Comparison of ENCODE assay signal across 8 cellular contexts in the genomic region with DNA sequence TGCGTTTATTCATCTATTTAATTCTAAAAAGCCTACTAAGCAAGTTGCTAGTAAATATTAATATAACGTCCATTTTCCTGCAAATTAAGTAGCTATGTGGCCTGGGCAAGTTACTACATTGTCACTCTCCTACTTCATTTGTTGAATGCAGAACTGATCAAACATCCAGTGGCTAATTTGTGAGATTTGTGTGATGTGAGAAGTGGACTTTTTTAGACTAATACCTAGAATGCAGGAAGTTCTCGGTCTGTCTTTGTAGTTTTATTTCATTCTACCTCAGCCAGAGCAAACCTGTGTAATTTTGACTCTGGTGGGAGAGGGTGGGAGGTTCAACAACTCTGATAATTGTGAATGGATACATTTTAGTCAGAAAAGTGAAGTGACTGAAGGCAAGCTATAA. TPM values are rescaled to one million over a fixed set of nuclear protein-coding genes. Genes with fewer than 3 reads are reported as not detected.
DNase-seq lines count a peak whose midpoint lies in the region; ATAC-seq, FAIRE-seq and TF ChIP-seq lines count a peak whose summit lies in the region.

No MANE protein-coding gene starts in this region.

- H4K20me1 ChIP-seq in GM12878 (ENCODE audit: control insufficient read depth, insufficient read depth): no peaks in the 10 kb centered on the region

- H3K27me3 ChIP-seq in GM12878 (replicated peaks in 1 of 2; ENCODE audit: control insufficient read depth in 2 of 2, insufficient read depth in 2 of 2, low read length in 1 of 2): no peaks in the 10 kb centered on the region

- H3K4me1 ChIP-seq in GM12878 (ENCODE audit: control insufficient read depth, insufficient read depth, low read length) (no peaks in the 10 kb centered on the region; the same call in 1 of the 2 replicates), mucosa of descending colon (ENCODE audit: low read depth) (peaks cover 16% of the 10 kb centered on the region)

- intact Hi-C loops in GM12878 (cut with micrococcal nuclease; ENCODE audit: unreplicated experiment): loop anchor here (2.0 kb wide), 1 partner anchor 48 kb away; a partner anchor contains a TSS
- intact Hi-C loops in mucosa of descending colon (cut with DNase I, micrococcal nuclease): no loop called here
- intact Hi-C loops in sciatic nerve (cut with DNase I): no loop called here
- intact Hi-C loops in posterior vena cava (cut with DNase I): loop anchor here in 1 of 2 donors (10.0 kb wide), 1 partner anchor 1204 kb away; no protein-coding TSS in a partner anchor

- SMC1A ChIA-PET in GM12878 (lab: Charles Lee; ENCODE audit: uncharacterized antibody, unreplicated experiment): interaction anchor here (1.5 to 2.2 kb wide), 4 partner anchors 15 to 46 kb away, joined by 5 to 10 read pairs (median 10); no protein-coding TSS in a partner anchor

- 0% methylated on average over 3 of the region's 3 CpGs for WGBS in GM12878 (ENCODE audit: insufficient coverage, insufficient replicate concordance, low lambda C conversion rate, missing lambda C conversion rate)

- peaks cover 0 to 4% of the 10 kb centered on the region in 2 experiments; a peak in 1 of 4 replicates for H3K36me3 ChIP-seq in GM12878 (ENCODE audit: control insufficient read depth in 2 of 2, insufficient read depth in 2 of 2, low read length in 1 of 2)
- no peaks in the 10 kb centered on the region for H3K36me3 ChIP-seq in mucosa of descending colon (ENCODE audit: low read depth)

- no peak for TF ChIP-seq EP300 in GM12878 (IDR thresholded peaks at IDR 0.05; ENCODE audit: borderline replicate concordance in 1 of 2, control insufficient read depth in 1 of 2, low read depth in 2 of 2, low read length in 2 of 2)

- ATAC-seq in GM18499 (IDR thresholded peaks at IDR 0.05; ENCODE audit: insufficient read depth, unreplicated experiment) (peak; percentile 5), HG03135 (IDR thresholded peaks at IDR 0.05; ENCODE audit: unreplicated experiment) (peak; percentile 7), GM12878 (peak; percentile 27), mucosa of descending colon (no peak), sciatic nerve (no peak)

- CTCF ChIA-PET in GM12878 (lab: Yijun Ruan, JAX): interaction anchor here (1.1 to 3.1 kb wide), 3 partner anchors 10 to 31 kb away, joined by 3 to 8 read pairs (median 4); no protein-coding TSS in a partner anchor

- H3K9ac ChIP-seq in GM12878 (ENCODE audit: control insufficient read depth, insufficient read depth, low read length): peak overlapping the region; percentile 96

- RAD21 ChIA-PET in GM12878 (lab: Charles Lee; ENCODE audit: unreplicated experiment): no interaction called here

- peak overlapping the region; percentile 94 for H2AFZ ChIP-seq in GM12878 (ENCODE audit: control insufficient read depth, low read depth, low read length)

- peak overlapping the region; percentile 56 for H3K4me2 ChIP-seq in GM12878 (ENCODE audit: control insufficient read depth, insufficient read depth)

- H3K27ac ChIP-seq in GM12878 (ENCODE audit: control insufficient read depth, insufficient read depth): peak overlapping the region; percentile 94

- peaks cover 40% of the 10 kb centered on the region for H3K79me2 ChIP-seq in GM12878 (ENCODE audit: control insufficient read depth, insufficient read depth, low read length)

- POLR2A ChIA-PET in GM12878 (lab: Charles Lee): interaction anchor here (0.9 to 1.6 kb wide), 4 partner anchors 12 to 48 kb away, joined by 3 to 9 read pairs (median 4); a partner anchor contains a TSS

- FAIRE-seq in GM12878 (lab: Jason Lieb, UNC): no peak

- no peak for DNase-seq in GM12878 (ENCODE audit: low read depth, low spot score)
- DNase-seq in mucosa of descending colon: no peak
- no peak for DNase-seq in sciatic nerve (ENCODE audit: low spot score)
- no peak for DNase-seq in posterior vena cava (ENCODE audit: low spot score)
- DNase-seq in NK-92 (lab: John Stamatoyannopoulos, UW; ENCODE audit: unreplicated experiment): no peak
- DNase-seq in KBM-7: no peak

- TF ChIP-seq CTCF in GM12878 (IDR thresholded peaks at IDR 0.05 in 2 of 3, conservative IDR thresholded peaks at IDR 0.05 in 1 of 3; ENCODE audit: control insufficient read depth in 2 of 3, extremely low read depth in 1 of 3, insufficient read depth in 1 of 3, low read depth in 3 of 3, low read length in 3 of 3): no peak
- TF ChIP-seq CTCF in mucosa of descending colon (IDR thresholded peaks at IDR 0.05): no peak

- TF ChIP-seq RAD21 in GM12878 (IDR thresholded peaks at IDR 0.05; ENCODE audit: insufficient read depth, low read depth, low read length): no peak

- no TSS peak for BruUV-seq in GM12878 (replicated peaks; lab: Mats Ljungman, UMichigan)

- no peak for TF ChIP-seq POLR2A in GM12878 (IDR thresholded peaks at IDR 0.05; ENCODE audit: low read depth, low read length)

- in situ Hi-C loops in GM12878 (cut with MboI) (no loop called here), KBM-7 (cut with MboI; ENCODE audit: low pct_unique_long_range_greater_than_20kb, low sequenced_read_pairs) (no loop called here)

- H3K4me3 ChIP-seq in GM12878 (peak overlapping the region; percentile 85), mucosa of descending colon (peak overlapping the region; percentile 83)

- H3K9me3 ChIP-seq in GM12878 (replicated peaks; ENCODE audit: control insufficient read depth, insufficient read depth, low read length): no peaks in the 10 kb centered on the region
- no peaks in the 10 kb centered on the region for H3K9me3 ChIP-seq in mucosa of descending colon

TF ChIP-seq in GM12878, 131 proteins besides CTCF, POLR2A, EP300 and RAD21 (continues in another document):
- no peak for TF ChIP-seq ZNF207 (IDR thresholded peaks at IDR 0.05; ENCODE audit: borderline replicate concordance)
- TF ChIP-seq JUNB (IDR thresholded peaks at IDR 0.05): peak; percentile 46; the same call in 1 of the 2 replicates
- TF ChIP-seq CHD1 (IDR thresholded peaks at IDR 0.05; ENCODE audit: low read depth, low read length): 0 out of 2 replicates have a peak, but pooled peaks have one; percentile 10

RNA-seq across cellular contexts. Expression of a gene that starts 0.8 kb away (rescaled TPM):
- 61.4 and 67.0 TPM in 2 replicates for total RNA-seq in GM12878 (2013; cell fraction: nucleolus; rRNA removed)
- total RNA-seq in GM12878 (2014; rRNA removed) (21.5 and 23.9 TPM in 2 replicates), GM12878 (2014; rRNA removed; fragmentation: Illumina TruSeq; extraction: Trizol) (26.9 and 27.4 TPM in 2 replicates), GM12878 (2021) (26.2 and 27.2 TPM in 2 replicates), mucosa of descending colon (10 to 100 TPM; 17.8 to 21.7 (median 21.4) TPM), sciatic nerve (14.8 TPM), posterior vena cava (10 to 100 TPM; 12.9 to 19.5 TPM)
- 10.1 TPM for polyA plus RNA-seq in GM12878 (2011; ENCODE audit: low read depth)
- polyA plus RNA-seq in GM12878 (2011; rRNA removed) (23.4 and 33.5 TPM in 2 replicates), GM12878 (2014; fragmentation: Illumina TruSeq; extraction: Trizol) (37.1 and 48.2 TPM in 2 replicates), GM12878 (2014; fragmentation: Nextera tagmentation; extraction: Ambion mirVana) (10 to 100 TPM in 1 of 2 experiments, 1 to 10 TPM in 1; 5.8 to 11.5 TPM), GM12878 (2014; rRNA removed) (15.1 and 16.1 TPM in 2 replicates), GM12878 (2016; fragmentation: Nextera tagmentation; extraction: Ambion mirVana) (10 to 100 TPM; 35.5 to 36.5 TPM)
- 9.2 and 9.3 TPM in 2 replicates for polyA plus RNA-seq in GM12878 (2011; cell fraction: cytosol; rRNA removed)
- polyA plus RNA-seq in GM12878 (2011; cell fraction: nucleus; rRNA removed): 27.1 and 29.8 TPM in 2 replicates
- 15.5 and 18.4 TPM in 2 replicates for polyA plus RNA-seq in GM12878 (2012)
- 13.6 and 19.0 TPM in 2 replicates for polyA minus RNA-seq in GM12878 (2011; rRNA and poly(A)+ RNA removed)
- polyA minus RNA-seq in GM12878 (2011; cell fraction: cytosol; rRNA and poly(A)+ RNA removed): 6.4 and 6.7 TPM in 2 replicates
- 32.4 and 50.4 TPM in 2 replicates for polyA minus RNA-seq in GM12878 (2011; cell fraction: nucleus; rRNA and poly(A)+ RNA removed)

RNA-seq across cellular contexts. Expression of a gene that starts 27.6 kb away (rescaled TPM):
- total RNA-seq in GM12878 (2013; cell fraction: nucleolus; rRNA removed): not detected in 2 replicates
- total RNA-seq in GM12878 (2014; rRNA removed): not detected in 2 replicates
- not detected in 2 replicates for total RNA-seq in GM12878 (2014; rRNA removed; fragmentation: Illumina TruSeq; extraction: Trizol)
- total RNA-seq in GM12878 (2021): not detected in 2 replicates
- polyA plus RNA-seq in GM12878 (2011; ENCODE audit: low read depth): not detected
- 0.09 TPM in 1 of 2 replicates, not detected in the other for polyA plus RNA-seq in GM12878 (2011; rRNA removed)
- polyA plus RNA-seq in GM12878 (2011; cell fraction: cytosol; rRNA removed): not detected in 2 replicates
- 0.21 TPM in 1 of 2 replicates, not detected in the other for polyA plus RNA-seq in GM12878 (2011; cell fraction: nucleus; rRNA removed)
- polyA plus RNA-seq in GM12878 (2012): not detected in 2 replicates
- not detected in 2 replicates for polyA plus RNA-seq in GM12878 (2014; fragmentation: Illumina TruSeq; extraction: Trizol)
- polyA plus RNA-seq in GM12878 (2014; fragmentation: Nextera tagmentation; extraction: Ambion mirVana): not detected
- polyA plus RNA-seq in GM12878 (2014; rRNA removed): not detected in 2 replicates
- polyA plus RNA-seq in GM12878 (2016; fragmentation: Nextera tagmentation; extraction: Ambion mirVana): under 1 TPM in 1 of 2 experiments, not detected in 1; 0.39 TPM
- not detected in 2 replicates for polyA minus RNA-seq in GM12878 (2011; rRNA and poly(A)+ RNA removed)
- not detected in 2 replicates for polyA minus RNA-seq in GM12878 (2011; cell fraction: cytosol; rRNA and poly(A)+ RNA removed)
- polyA minus RNA-seq in GM12878 (2011; cell fraction: nucleus; rRNA and poly(A)+ RNA removed): not detected in 2 replicates
- not detected for total RNA-seq in mucosa of descending colon
- 0.98 TPM for total RNA-seq in sciatic nerve
- total RNA-seq in posterior vena cava: not detected

RNA-seq across cellular contexts. Expression of a gene that starts 47.3 kb away (rescaled TPM):
- 27.2 and 29.7 TPM in 2 replicates for total RNA-seq in GM12878 (2013; cell fraction: nucleolus; rRNA removed)
- total RNA-seq in GM12878 (2014; rRNA removed) (20.3 and 24.6 TPM in 2 replicates), GM12878 (2014; rRNA removed; fragmentation: Illumina TruSeq; extraction: Trizol) (21.7 and 23.4 TPM in 2 replicates), GM12878 (2021) (16.7 and 20.1 TPM in 2 replicates), mucosa of descending colon (10 to 100 TPM in 1 of 3 donors, 1 to 10 TPM in 2; 7.3 to 12.7 (median 8.9) TPM), sciatic nerve (17.6 TPM), posterior vena cava (10 to 100 TPM; 20.9 to 21.7 TPM)
- 10.7 TPM for polyA plus RNA-seq in GM12878 (2011; ENCODE audit: low read depth)
- polyA plus RNA-seq in GM12878 (2011; rRNA removed) (24.5 and 35.1 TPM in 2 replicates), GM12878 (2014; fragmentation: Illumina TruSeq; extraction: Trizol) (23.1 and 27.3 TPM in 2 replicates), GM12878 (2014; fragmentation: Nextera tagmentation; extraction: Ambion mirVana) (10 to 100 TPM; 29.8 to 45.8 TPM), GM12878 (2014; rRNA removed) (16.5 and 21.4 TPM in 2 replicates), GM12878 (2016; fragmentation: Nextera tagmentation; extraction: Ambion mirVana) (10 to 100 TPM; 26.2 to 26.5 TPM)
- polyA plus RNA-seq in GM12878 (2011; cell fraction: cytosol; rRNA removed): 8.4 and 9.0 TPM in 2 replicates
- polyA plus RNA-seq in GM12878 (2011; cell fraction: nucleus; rRNA removed): 12.5 and 14.9 TPM in 2 replicates
- 17.6 and 18.4 TPM in 2 replicates for polyA plus RNA-seq in GM12878 (2012)
- 13.1 and 16.5 TPM in 2 replicates for polyA minus RNA-seq in GM12878 (2011; rRNA and poly(A)+ RNA removed)
- 3.5 and 4.7 TPM in 2 replicates for polyA minus RNA-seq in GM12878 (2011; cell fraction: cytosol; rRNA and poly(A)+ RNA removed)
- 20.6 and 26.9 TPM in 2 replicates for polyA minus RNA-seq in GM12878 (2011; cell fraction: nucleus; rRNA and poly(A)+ RNA removed)

Comparison
In these comparisons a context has a peak if more than half of its experiments do, and no peak if none do; other contexts are left out.
1. ATAC-seq: peak in GM18499 (single experiment), HG03135 (single experiment) and GM12878 (single experiment); none in mucosa of descending colon (single experiment) and sciatic nerve (single experiment).